Comparison of ENCODE assay signal across 8 cellular contexts in the genomic region with DNA sequence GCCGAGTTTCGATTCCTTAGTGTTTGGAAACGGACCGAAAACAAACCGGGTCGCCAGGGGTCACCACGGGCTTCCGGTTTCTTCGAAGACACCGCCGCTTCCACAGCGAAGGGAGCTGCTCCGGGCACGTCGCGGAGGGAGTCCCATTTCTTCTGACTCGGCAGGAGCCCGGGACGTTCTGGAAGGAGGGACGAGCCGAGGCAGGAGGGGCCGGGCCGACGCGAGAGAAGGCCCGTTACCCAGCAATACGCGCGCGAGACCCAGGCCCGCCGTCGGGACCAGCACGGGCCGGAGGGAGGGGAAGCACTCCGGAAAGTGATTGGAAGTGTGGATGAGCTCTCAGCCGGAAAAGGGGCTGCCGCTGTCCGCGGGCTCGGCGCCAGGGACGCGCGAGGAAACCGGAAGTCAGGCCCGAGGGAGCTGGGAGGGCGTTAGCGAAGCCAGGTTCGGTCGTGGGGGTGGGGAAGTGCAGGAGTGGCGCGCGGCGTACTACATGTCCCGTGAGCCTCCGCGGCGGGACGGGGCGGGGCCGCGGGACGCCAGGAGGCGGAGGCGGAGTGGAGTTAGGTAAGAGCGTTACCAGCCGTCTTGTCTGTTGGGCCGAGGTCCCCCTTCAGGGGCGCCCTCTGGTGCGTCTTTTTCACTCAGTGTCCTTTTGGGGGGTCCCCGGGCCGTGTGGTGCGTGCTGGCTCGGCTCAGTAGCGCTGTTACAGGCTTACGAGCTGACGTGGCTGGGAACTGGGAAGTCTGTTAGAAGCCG. TPM values are rescaled to one million over a fixed set of nuclear protein-coding genes. Genes with fewer than 3 reads are reported as not detected.
DNase-seq lines count a peak whose midpoint lies in the region; ATAC-seq and TF ChIP-seq lines count a peak whose summit lies in the region.

A gene with protein sequence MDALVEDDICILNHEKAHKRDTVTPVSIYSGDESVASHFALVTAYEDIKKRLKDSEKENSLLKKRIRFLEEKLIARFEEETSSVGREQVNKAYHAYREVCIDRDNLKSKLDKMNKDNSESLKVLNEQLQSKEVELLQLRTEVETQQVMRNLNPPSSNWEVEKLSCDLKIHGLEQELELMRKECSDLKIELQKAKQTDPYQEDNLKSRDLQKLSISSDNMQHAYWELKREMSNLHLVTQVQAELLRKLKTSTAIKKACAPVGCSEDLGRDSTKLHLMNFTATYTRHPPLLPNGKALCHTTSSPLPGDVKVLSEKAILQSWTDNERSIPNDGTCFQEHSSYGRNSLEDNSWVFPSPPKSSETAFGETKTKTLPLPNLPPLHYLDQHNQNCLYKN (minus strand): TSS at position 188 of the 760 bp plus-strand sequence. CDS start 8,207 bp downstream, outside the sequence.
A gene with protein sequence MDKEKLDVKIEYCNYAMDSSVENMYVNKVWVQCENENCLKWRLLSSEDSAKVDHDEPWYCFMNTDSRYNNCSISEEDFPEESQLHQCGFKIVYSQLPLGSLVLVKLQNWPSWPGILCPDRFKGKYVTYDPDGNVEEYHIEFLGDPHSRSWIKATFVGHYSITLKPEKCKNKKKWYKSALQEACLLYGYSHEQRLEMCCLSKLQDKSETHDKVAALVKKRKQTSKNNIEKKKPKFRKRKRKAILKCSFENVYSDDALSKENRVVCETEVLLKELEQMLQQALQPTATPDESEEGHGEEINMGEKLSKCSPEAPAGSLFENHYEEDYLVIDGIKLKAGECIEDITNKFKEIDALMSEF (plus strand): TSS at position 85 of the 760 bp plus-strand sequence. CDS start 64,348 bp downstream, outside the sequence.

- no peaks in the 10 kb centered on the region for H3K4me1 ChIP-seq in esophagus (ENCODE audit: control insufficient read depth in 2 of 2, insufficient read depth in 2 of 2, low read length in 1 of 2)
- peaks cover 35% of the 10 kb centered on the region for H3K4me1 ChIP-seq in muscle layer of colon (ENCODE audit: insufficient read depth, low read length)

- peaks cover 52% of the 10 kb centered on the region for H3K4me1 Mint-ChIP-seq in activated T-cell treated with anti-CD3 and anti-CD28 coated beads, Interleukin-2, amount 50 U/mL, for 24 hours (ENCODE audit: low read depth)

- ATAC-seq in GM21576 (IDR thresholded peaks at IDR 0.05; ENCODE audit: unreplicated experiment): peak; percentile 88

- peaks cover 9% of the 10 kb centered on the region for H3K9me3 Mint-ChIP-seq in activated T-cell treated with anti-CD3 and anti-CD28 coated beads, Interleukin-2, amount 50 U/mL, for 24 hours

- TF ChIP-seq RAD21 in Ishikawa (IDR thresholded peaks at IDR 0.05; ENCODE audit: low read depth): no peak

- H3K9me3 ChIP-seq in esophagus (ENCODE audit: control insufficient read depth in 2 of 2, insufficient read depth in 1 of 2, low read depth in 1 of 2, low read length in 1 of 2): peaks cover 0 to 3% of the 10 kb centered on the region in 2 donors
- H3K9me3 ChIP-seq in muscle layer of colon (ENCODE audit: low read length): peaks cover 14% of the 10 kb centered on the region

- H3K27me3 Mint-ChIP-seq in activated T-cell treated with anti-CD3 and anti-CD28 coated beads, Interleukin-2, amount 50 U/mL, for 24 hours: no peaks in the 10 kb centered on the region

- peak within 1 kb of the TSS; percentile 79 to 87 for H3K4me3 ChIP-seq in esophagus (ENCODE audit: low read depth in 1 of 2, low read length in 2 of 2)
- peak within 1 kb of the TSS; percentile 93 to 98 for H3K4me3 ChIP-seq in muscle layer of colon (ENCODE audit: low read depth in 1 of 2, low read length in 2 of 2)

- peak; percentile 33; the same call in 1 of the 2 replicates for TF ChIP-seq EP300 in Ishikawa (IDR thresholded peaks at IDR 0.05; ENCODE audit: borderline replicate concordance)

- H3K27ac ChIP-seq in esophagus (ENCODE audit: low read depth in 2 of 2, low read length in 1 of 2): peak within 1 kb of the TSS; percentile 95 to 99
- peak within 1 kb of the TSS; percentile 98 for H3K27ac ChIP-seq in muscle layer of colon (ENCODE audit: low read depth, low read length)

- peak within 1 kb of the TSS; percentile 92 for H3K4me3 Mint-ChIP-seq in activated T-cell treated with anti-CD3 and anti-CD28 coated beads, Interleukin-2, amount 50 U/mL, for 24 hours

- peaks cover 44% of the 10 kb centered on the region for H3K36me3 Mint-ChIP-seq in activated T-cell treated with anti-CD3 and anti-CD28 coated beads, Interleukin-2, amount 50 U/mL, for 24 hours (ENCODE audit: low read depth)

- WGBS in esophagus, 2 donors: 0 to 1% methylated on average over 77 to 79 of the region's 79 CpGs

- peak within 1 kb of the TSS; percentile 97 for H3K27ac Mint-ChIP-seq in activated T-cell treated with anti-CD3 and anti-CD28 coated beads, Interleukin-2, amount 50 U/mL, for 24 hours

- peaks cover 0 to 2% of the 10 kb centered on the region in 2 donors for H3K36me3 ChIP-seq in esophagus (ENCODE audit: control insufficient read depth in 2 of 2, insufficient read depth in 2 of 2, low read length in 1 of 2)
- no peaks in the 10 kb centered on the region for H3K36me3 ChIP-seq in muscle layer of colon (ENCODE audit: insufficient read depth, low read length)

- DNase-seq in DMS53 (lab: John Stamatoyannopoulos, UW) (peak; percentile 89), OCI-M2 (lab: John Stamatoyannopoulos, UW; ENCODE audit: unreplicated experiment) (peak; percentile 40)
- DNase-seq in activated T-cell treated with anti-CD3 and anti-CD28 coated beads, Interleukin-2, amount 50 U/mL, for 24 hours: peak; percentile 95
- DNase-seq in stimulated activated CD8-positive, alpha-beta memory T cell treated with anti-CD3 and anti-CD28 coated beads, Interleukin-7, amount 100 ng/mL, for 24 hours (ENCODE audit: low read depth): peak; percentile 83

- peak within 1 kb of the TSS; percentile 99 for H3K9ac ChIP-seq in muscle layer of colon (ENCODE audit: low read length)

- H3K27me3 ChIP-seq in esophagus (ENCODE audit: control insufficient read depth in 1 of 2, insufficient read depth in 2 of 2, low read length in 2 of 2) (no peaks in the 10 kb centered on the region), muscle layer of colon (ENCODE audit: control insufficient read depth in 1 of 2, insufficient read depth in 2 of 2, low read length in 2 of 2) (no peaks in the 10 kb centered on the region)

TF ChIP-seq in Ishikawa, 13 proteins besides CTCF, POLR2A, EP300 and RAD21:
- TF ChIP-seq FOXM1 (IDR thresholded peaks at IDR 0.05; ENCODE audit: borderline replicate concordance, low read depth) (no peak; the same call in 1 of the 2 replicates), EGR1 (IDR thresholded peaks at IDR 0.05) (peak; percentile 47; the same call in 1 of the 2 replicates), CREB1 (IDR thresholded peaks at IDR 0.05; ENCODE audit: low read depth) (no peak), CEBPB (IDR thresholded peaks at IDR 0.05) (no peak), TEAD4 (IDR thresholded peaks at IDR 0.05) (no peak), YY1 (IDR thresholded peaks at IDR 0.05; ENCODE audit: low read depth) (no peak), ZBTB7A (IDR thresholded peaks at IDR 0.05; ENCODE audit: low read depth) (no peak), TCF12 (IDR thresholded peaks at IDR 0.05; ENCODE audit: low read depth) (peak; percentile 67; the same call in 1 of the 2 replicates), TAF1 (IDR thresholded peaks at IDR 0.05; ENCODE audit: low read depth) (peak; percentile 59), NFIC (IDR thresholded peaks at IDR 0.05) (peak; percentile 84)
- TF ChIP-seq, protein P1, sequence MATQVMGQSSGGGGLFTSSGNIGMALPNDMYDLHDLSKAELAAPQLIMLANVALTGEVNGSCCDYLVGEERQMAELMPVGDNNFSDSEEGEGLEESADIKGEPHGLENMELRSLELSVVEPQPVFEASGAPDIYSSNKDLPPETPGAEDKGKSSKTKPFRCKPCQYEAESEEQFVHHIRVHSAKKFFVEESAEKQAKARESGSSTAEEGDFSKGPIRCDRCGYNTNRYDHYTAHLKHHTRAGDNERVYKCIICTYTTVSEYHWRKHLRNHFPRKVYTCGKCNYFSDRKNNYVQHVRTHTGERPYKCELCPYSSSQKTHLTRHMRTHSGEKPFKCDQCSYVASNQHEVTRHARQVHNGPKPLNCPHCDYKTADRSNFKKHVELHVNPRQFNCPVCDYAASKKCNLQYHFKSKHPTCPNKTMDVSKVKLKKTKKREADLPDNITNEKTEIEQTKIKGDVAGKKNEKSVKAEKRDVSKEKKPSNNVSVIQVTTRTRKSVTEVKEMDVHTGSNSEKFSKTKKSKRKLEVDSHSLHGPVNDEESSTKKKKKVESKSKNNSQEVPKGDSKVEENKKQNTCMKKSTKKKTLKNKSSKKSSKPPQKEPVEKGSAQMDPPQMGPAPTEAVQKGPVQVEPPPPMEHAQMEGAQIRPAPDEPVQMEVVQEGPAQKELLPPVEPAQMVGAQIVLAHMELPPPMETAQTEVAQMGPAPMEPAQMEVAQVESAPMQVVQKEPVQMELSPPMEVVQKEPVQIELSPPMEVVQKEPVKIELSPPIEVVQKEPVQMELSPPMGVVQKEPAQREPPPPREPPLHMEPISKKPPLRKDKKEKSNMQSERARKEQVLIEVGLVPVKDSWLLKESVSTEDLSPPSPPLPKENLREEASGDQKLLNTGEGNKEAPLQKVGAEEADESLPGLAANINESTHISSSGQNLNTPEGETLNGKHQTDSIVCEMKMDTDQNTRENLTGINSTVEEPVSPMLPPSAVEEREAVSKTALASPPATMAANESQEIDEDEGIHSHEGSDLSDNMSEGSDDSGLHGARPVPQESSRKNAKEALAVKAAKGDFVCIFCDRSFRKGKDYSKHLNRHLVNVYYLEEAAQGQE (IDR thresholded peaks at IDR 0.05; ENCODE audit: low read depth): peak; percentile 56; the same call in 1 of the 2 replicates
- TF ChIP-seq, protein P2, sequence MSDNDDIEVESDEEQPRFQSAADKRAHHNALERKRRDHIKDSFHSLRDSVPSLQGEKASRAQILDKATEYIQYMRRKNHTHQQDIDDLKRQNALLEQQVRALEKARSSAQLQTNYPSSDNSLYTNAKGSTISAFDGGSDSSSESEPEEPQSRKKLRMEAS (IDR thresholded peaks at IDR 0.05): peak; percentile 56; the same call in 1 of the 2 replicates
- TF ChIP-seq, protein P3, sequence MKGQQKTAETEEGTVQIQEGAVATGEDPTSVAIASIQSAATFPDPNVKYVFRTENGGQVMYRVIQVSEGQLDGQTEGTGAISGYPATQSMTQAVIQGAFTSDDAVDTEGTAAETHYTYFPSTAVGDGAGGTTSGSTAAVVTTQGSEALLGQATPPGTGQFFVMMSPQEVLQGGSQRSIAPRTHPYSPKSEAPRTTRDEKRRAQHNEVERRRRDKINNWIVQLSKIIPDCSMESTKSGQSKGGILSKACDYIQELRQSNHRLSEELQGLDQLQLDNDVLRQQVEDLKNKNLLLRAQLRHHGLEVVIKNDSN (IDR thresholded peaks at IDR 0.05): peak; percentile 45

RNA-seq across cellular contexts. Expression of the first gene that starts in this region (rescaled TPM):
- 10 to 100 TPM; 20.4 to 29.0 TPM for polyA plus RNA-seq in esophagus

RNA-seq across cellular contexts. Expression of the second gene that starts in this region (rescaled TPM):
- polyA plus RNA-seq in esophagus: under 1 TPM; 0.28 to 0.29 TPM

Comparison
In these comparisons a context has a peak if more than half of its experiments do, and no peak if none do; other contexts are left out.
1. Peak in every context shown above with its lines: DNase-seq, ATAC-seq, H3K4me3 ChIP-seq and H3K27ac ChIP-seq.
2. DNase-seq: peak in every context shown above with its lines; median percentile 95 in activated T-cell treated with anti-CD3 and anti-CD28 coated beads, Interleukin-2, amount 50 U/mL, for 24 hours; 89 in DMS53; 83 in stimulated activated CD8-positive, alpha-beta memory T cell treated with anti-CD3 and anti-CD28 coated beads, Interleukin-7, amount 100 ng/mL, for 24 hours; 40 in OCI-M2.